8 cellular contexts compared by ENCODE assay signal in genomic region chr15:92903588-92903955, GRCh38. TPM values are rescaled to one million over a fixed set of nuclear protein-coding genes. Genes with fewer than 3 reads are reported as not detected.
DNase-seq lines count a peak whose midpoint lies in the region; FAIRE-seq and TF ChIP-seq lines count a peak whose summit lies in the region.

No MANE protein-coding gene starts in this region.

- peak overlapping the region; percentile 74 to 97 for H3K9ac ChIP-seq in kidney (ENCODE audit: low read length in 2 of 2)

- peak overlapping the region; percentile 100 for H3K27ac Mint-ChIP-seq in activated CD4-positive, alpha-beta T cell treated with anti-CD3 and anti-CD28 coated beads, Interleukin-2, amount 10 ng/mL, durations not matched to agents 24 days and 14 days
- H3K27ac Mint-ChIP-seq in activated naive CD8-positive, alpha-beta T cell: peak overlapping the region; percentile 100

- peaks cover 0 to 3% of the 10 kb centered on the region in 2 donors for H3K36me3 ChIP-seq in kidney (ENCODE audit: control insufficient read depth in 1 of 2, insufficient read depth in 2 of 2, low read length in 2 of 2)
- H3K36me3 ChIP-seq in thymus (ENCODE audit: control insufficient read depth, insufficient read depth): peaks cover under 1% of the 10 kb centered on the region

- intact Hi-C loops in activated CD4-positive, alpha-beta T cell treated with anti-CD3 and anti-CD28 coated beads, Interleukin-2, amount 10 ng/mL, durations not matched to agents 24 days and 14 days (cut with micrococcal nuclease): no loop called here
- intact Hi-C loops in kidney (cut with DNase I): no loop called here

- FAIRE-seq in kidney (lab: Jason Lieb, UNC): peak; percentile 19

- H3K27ac ChIP-seq in kidney (ENCODE audit: low read depth in 2 of 2, low read length in 2 of 2): peak overlapping the region; percentile 98
- H3K27ac ChIP-seq in thymus (ENCODE audit: low read depth): peak overlapping the region; percentile 99

- DNase-seq in activated CD4-positive, alpha-beta T cell treated with anti-CD3 and anti-CD28 coated beads, Interleukin-2, amount 10 ng/mL, durations not matched to agents 24 days and 14 days: peak; percentile 57
- no peak for DNase-seq in activated CD4-positive, alpha-beta T cell treated with anti-CD3 and anti-CD28 coated beads for 1 hour
- DNase-seq in kidney (no peak), epidermal melanocyte (ENCODE audit: insufficient read length, low spot score) (no peak), AG08395 (ENCODE audit: low spot score) (no peak)
- no peak for DNase-seq in activated CD4-positive, alpha-beta T cell treated with anti-CD3 and anti-CD28 coated beads, Interleukin-2, amount 50 U/mL, for 1 hour

- H3K9me3 Mint-ChIP-seq in activated CD4-positive, alpha-beta T cell treated with anti-CD3 and anti-CD28 coated beads, Interleukin-2, amount 10 ng/mL, durations not matched to agents 24 days and 14 days: peaks cover 8% of the 10 kb centered on the region
- H3K9me3 Mint-ChIP-seq in activated naive CD8-positive, alpha-beta T cell (ENCODE audit: low read depth): peaks cover 7% of the 10 kb centered on the region

- no peaks in the 10 kb centered on the region for H3K9me3 ChIP-seq in kidney (ENCODE audit: control insufficient read depth in 1 of 2, low read length in 2 of 2)
- no peaks in the 10 kb centered on the region for H3K9me3 ChIP-seq in thymus (ENCODE audit: control insufficient read depth)

- WGBS in thymus: 5% methylated on average over 8 of the region's 8 CpGs

- peaks cover 57% of the 10 kb centered on the region for H3K36me3 Mint-ChIP-seq in activated CD4-positive, alpha-beta T cell treated with anti-CD3 and anti-CD28 coated beads, Interleukin-2, amount 10 ng/mL, durations not matched to agents 24 days and 14 days (ENCODE audit: low read depth)
- peaks cover 23% of the 10 kb centered on the region for H3K36me3 Mint-ChIP-seq in activated naive CD8-positive, alpha-beta T cell

- TF ChIP-seq CTCF in kidney (IDR thresholded peaks at IDR 0.05; ENCODE audit: borderline replicate concordance, extremely low read depth, insufficient read depth): no peak

- no peaks in the 10 kb centered on the region for H3K27me3 ChIP-seq in thymus (ENCODE audit: control insufficient read depth, insufficient read depth)

- peaks cover 21 to 38% of the 10 kb centered on the region in 2 donors for H3K4me1 ChIP-seq in kidney (ENCODE audit: control insufficient read depth in 1 of 2, insufficient read depth in 1 of 2, low read depth in 1 of 2, low read length in 2 of 2)
- H3K4me1 ChIP-seq in thymus (ENCODE audit: control insufficient read depth, insufficient read depth, low read length): peaks cover 28% of the 10 kb centered on the region

- peak overlapping the region; percentile 89 for H3K4me3 Mint-ChIP-seq in activated CD4-positive, alpha-beta T cell treated with anti-CD3 and anti-CD28 coated beads, Interleukin-2, amount 10 ng/mL, durations not matched to agents 24 days and 14 days
- peak overlapping the region; percentile 99 for H3K4me3 Mint-ChIP-seq in activated naive CD8-positive, alpha-beta T cell

- peaks cover 56% of the 10 kb centered on the region for H3K4me1 Mint-ChIP-seq in activated CD4-positive, alpha-beta T cell treated with anti-CD3 and anti-CD28 coated beads, Interleukin-2, amount 10 ng/mL, durations not matched to agents 24 days and 14 days
- peaks cover 60% of the 10 kb centered on the region for H3K4me1 Mint-ChIP-seq in activated naive CD8-positive, alpha-beta T cell (ENCODE audit: low read depth)

- H3K27me3 Mint-ChIP-seq in activated CD4-positive, alpha-beta T cell treated with anti-CD3 and anti-CD28 coated beads, Interleukin-2, amount 10 ng/mL, durations not matched to agents 24 days and 14 days: no peaks in the 10 kb centered on the region
- H3K27me3 Mint-ChIP-seq in activated naive CD8-positive, alpha-beta T cell: no peaks in the 10 kb centered on the region

- peak overlapping the region; percentile 80 to 90 for H3K4me3 ChIP-seq in kidney (ENCODE audit: low read length in 2 of 2)
- H3K4me3 ChIP-seq in thymus (ENCODE audit: low read length): peak overlapping the region; percentile 79

RNA-seq across cellular contexts. Expression of gene CHD2, which starts 3.4 kb away (rescaled TPM):
- 105 and 111 TPM in 2 replicates for total RNA-seq in activated CD4-positive, alpha-beta T cell treated with anti-CD3 and anti-CD28 coated beads, Interleukin-2, amount 10 ng/mL, durations not matched to agents 24 days and 14 days
- total RNA-seq in kidney: 137 TPM
- 22.5 TPM for polyA plus RNA-seq in kidney (ENCODE audit: insufficient read depth, low read depth, low replicate concordance)
- polyA plus RNA-seq in thymus: 62.0 TPM
